ENCODE assay signal across 8 cellular contexts in the genomic region with DNA sequence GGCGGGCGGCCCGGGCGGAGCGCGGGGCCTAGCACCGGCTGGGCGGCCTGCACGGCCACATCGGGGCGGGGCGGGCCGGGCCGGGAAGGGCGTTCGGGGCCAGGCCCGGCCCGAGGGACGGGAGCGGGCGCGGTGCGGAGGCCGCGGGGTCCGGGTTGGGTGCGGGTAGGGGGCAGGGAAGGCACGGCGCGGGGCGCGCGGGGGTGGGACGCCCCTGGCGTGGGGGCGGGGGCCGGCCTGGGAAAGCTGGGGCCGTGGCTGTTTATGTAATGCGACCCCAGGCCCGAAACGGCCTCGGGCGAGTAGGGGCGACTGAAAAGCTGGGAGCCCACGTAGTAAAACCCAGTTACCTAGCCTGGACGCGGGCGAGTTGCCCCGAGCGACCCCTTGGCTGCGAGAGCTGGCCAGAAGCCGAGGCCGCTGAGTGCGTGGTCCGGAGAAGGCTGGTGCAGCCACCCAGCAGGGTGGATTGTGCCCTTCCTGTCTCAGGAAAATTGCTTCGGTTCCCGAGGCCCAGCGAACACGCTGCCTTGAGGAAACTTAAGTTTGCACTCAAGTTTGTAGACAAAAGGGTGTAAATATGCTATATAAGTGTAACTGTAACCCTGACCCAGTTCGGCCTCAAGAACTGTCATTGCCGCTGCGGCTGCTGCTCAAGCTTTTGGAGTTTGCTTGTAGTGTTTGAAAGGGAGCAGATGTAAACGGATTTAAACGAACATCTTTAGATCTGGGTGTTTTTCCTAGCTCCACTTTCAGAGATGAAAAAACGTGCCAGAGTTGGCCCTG. TPM values are rescaled to one million over a fixed set of nuclear protein-coding genes. Genes with fewer than 3 reads are reported as not detected.
DNase-seq lines count a peak whose midpoint lies in the region; ATAC-seq, FAIRE-seq and TF ChIP-seq lines count a peak whose summit lies in the region.

No MANE protein-coding gene starts in this region.

- peaks cover 0 to 2% (median 0%) of the 10 kb centered on the region in 3 donors for H3K27me3 Mint-ChIP-seq in CD14-positive monocyte (ENCODE audit: low read depth in 3 of 3)
- no peaks in the 10 kb centered on the region for H3K27me3 Mint-ChIP-seq in T-helper 2 cell treated with Interferon-gamma antibody and Interleukin-4, amounts not matched to agents 5 μg/mL and 100 μg/mL, for 36 hours (ENCODE audit: low read depth)

- peaks cover 39% of the 10 kb centered on the region for H3K4me1 Mint-ChIP-seq in CD14-positive monocyte
- H3K4me1 Mint-ChIP-seq in T-helper 2 cell treated with Interferon-gamma antibody and Interleukin-4, amounts not matched to agents 5 μg/mL and 100 μg/mL, for 36 hours (ENCODE audit: low read depth), result peaks cover 54% of the 10 kb centered on the region

- intact Hi-C loops in CD14-positive monocyte (cut with micrococcal nuclease) (loop anchor here (1.0 to 10.0 kb wide), 5 partner anchors 10 to 819 kb away; a partner anchor contains a TSS), left colon (cut with DNase I, micrococcal nuclease) (no loop called here)

- H3K36me3 Mint-ChIP-seq in CD14-positive monocyte, result peaks cover 9 to 12% of the 10 kb centered on the region in 2 donors
- peaks cover 18% of the 10 kb centered on the region for H3K36me3 Mint-ChIP-seq in T-helper 2 cell treated with Interferon-gamma antibody and Interleukin-4, amounts not matched to agents 5 μg/mL and 100 μg/mL, for 36 hours (ENCODE audit: low read depth)

- peak overlapping the region; percentile 31 to 82 (median 67) for H3K27ac Mint-ChIP-seq in CD14-positive monocyte
- H3K27ac Mint-ChIP-seq in T-helper 2 cell treated with Interferon-gamma antibody and Interleukin-4, amounts not matched to agents 5 μg/mL and 100 μg/mL, for 36 hours, result peak overlapping the region; percentile 75

- FAIRE-seq in RCC 7860 (lab: Jason Lieb, UNC), result no peak

- DNase-seq in CD14-positive monocyte (ENCODE audit: low spot score), result no peak
- peak; percentile 18 for DNase-seq in T-helper 2 cell treated with Interferon-gamma antibody and Interleukin-4, amounts not matched to agents 5 μg/mL and 100 μg/mL, for 36 hours (ENCODE audit: low spot score)
- peak; percentile 40 for DNase-seq in cerebellar cortex (ENCODE audit: low spot score)
- peak; percentile 39 to 62 for DNase-seq in left colon
- DNase-seq in stimulated activated CD4-positive, alpha-beta T cell treated with anti-CD3 and anti-CD28 coated beads, Interleukin-4, amount 100 ng/mL, for 24 hours, result peak; percentile 18
- no peak for DNase-seq in RCC 7860 (ENCODE audit: low spot score)

- H3K4me3 Mint-ChIP-seq in CD14-positive monocyte, result peak overlapping the region; percentile 84
- peak overlapping the region; percentile 86 for H3K4me3 Mint-ChIP-seq in T-helper 2 cell treated with Interferon-gamma antibody and Interleukin-4, amounts not matched to agents 5 μg/mL and 100 μg/mL, for 36 hours

- ATAC-seq in GM19324 (IDR thresholded peaks at IDR 0.05; ENCODE audit: low FRiP score, unreplicated experiment), result peak; percentile 54
- ATAC-seq in HG03342 (IDR thresholded peaks at IDR 0.05; ENCODE audit: unreplicated experiment), result peak; percentile 34
- ATAC-seq in left colon, result peak; percentile 69

- H3K9me3 Mint-ChIP-seq in CD14-positive monocyte, result no peaks in the 10 kb centered on the region
- no peaks in the 10 kb centered on the region for H3K9me3 Mint-ChIP-seq in T-helper 2 cell treated with Interferon-gamma antibody and Interleukin-4, amounts not matched to agents 5 μg/mL and 100 μg/mL, for 36 hours

- TF ChIP-seq CTCF in CD14-positive monocyte (IDR thresholded peaks at IDR 0.05), result no peak

RNA-seq across cellular contexts. Expression of a gene that starts 0.6 kb away (rescaled TPM):
- polyA plus RNA-seq in CD14-positive monocyte, result 10 to 100 TPM in 1 of 2 donors, 1 to 10 TPM in 1; 8.0 to 11.8 TPM
- 10 to 100 TPM; 29.9 to 33.9 TPM for total RNA-seq in left colon

Comparison
In these comparisons a context has a peak if more than half of its experiments do, and no peak if none do; other contexts are left out.
1. DNase-seq: peak in T-helper 2 cell treated with Interferon-gamma antibody and Interleukin-4, amounts not matched to agents 5 μg/mL and 100 μg/mL, for 36 hours (single experiment), cerebellar cortex (single experiment), left colon (2 of 2) and stimulated activated CD4-positive, alpha-beta T cell treated with anti-CD3 and anti-CD28 coated beads, Interleukin-4, amount 100 ng/mL, for 24 hours (single experiment); none in CD14-positive monocyte (single experiment) and RCC 7860 (single experiment).
2. intact Hi-C loops: an anchor here in CD14-positive monocyte (1.0 to 10.0 kb wide); none called in left colon.
3. Peak in every context shown above with its lines, with median percentiles within 50 percentile points of each other: ATAC-seq.